Comparison of ENCODE assay signal across 1 cellular context in the genomic region with DNA sequence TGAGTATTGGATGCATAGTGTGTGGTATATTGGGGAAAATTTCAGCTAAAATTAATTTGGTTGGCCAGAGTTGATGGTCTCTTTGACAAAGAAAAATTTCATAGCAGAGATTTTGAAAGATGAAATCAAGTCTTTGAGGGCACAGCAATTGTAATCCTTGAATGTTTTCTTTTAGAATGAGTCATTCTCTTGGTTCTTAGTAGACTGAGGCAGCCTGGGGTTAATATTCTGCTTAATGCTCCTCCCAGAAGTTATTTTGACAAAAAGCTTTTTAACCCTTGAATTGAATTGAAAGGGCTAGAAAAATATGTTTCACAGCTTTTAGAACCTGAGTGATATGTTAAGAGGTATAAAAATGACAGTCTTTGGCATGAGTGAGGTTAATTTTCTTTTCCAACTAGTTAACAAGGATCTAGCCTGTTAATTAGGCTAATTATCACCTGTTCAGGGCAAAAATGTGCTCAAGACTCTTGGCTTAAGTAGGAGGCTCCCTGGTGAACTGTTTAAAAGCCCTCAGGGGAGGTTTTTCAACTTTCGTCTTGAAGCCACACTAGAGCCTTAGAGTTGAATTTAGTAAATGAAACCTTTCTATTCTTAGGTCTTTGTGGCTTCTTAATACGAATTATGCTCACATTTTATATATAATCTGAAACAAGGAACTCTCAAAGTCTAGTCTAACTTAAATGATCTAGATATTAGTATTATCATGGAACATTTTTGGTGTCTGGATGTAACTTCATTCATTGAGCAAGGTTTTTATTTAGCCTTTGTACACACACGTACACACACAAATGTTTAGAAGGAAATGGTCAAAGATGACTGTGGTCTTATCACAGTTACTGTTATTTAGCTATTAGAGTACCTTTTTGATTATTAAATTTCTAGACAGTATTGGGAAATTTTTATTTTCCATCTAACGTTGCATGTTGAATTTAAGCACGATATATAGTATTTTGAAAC.
TF ChIP-seq lines count a peak whose summit lies in the region.

No MANE protein-coding gene starts in this region.

TF ChIP-seq in GM12878, 131 proteins besides CTCF, POLR2A, EP300 and RAD21 (continued from another document and continues in another):
- TF ChIP-seq ZBTB33 (IDR thresholded peaks at IDR 0.05), result no peak
- no peak for TF ChIP-seq FOXK2 (IDR thresholded peaks at IDR 0.05)
- TF ChIP-seq KLF5 (IDR thresholded peaks at IDR 0.05; ENCODE audit: partially characterized antibody), result no peak
- no peak for TF ChIP-seq ESRRA (IDR thresholded peaks at IDR 0.05; ENCODE audit: low read length)
- no peak for TF ChIP-seq CBFB (IDR thresholded peaks at IDR 0.05; ENCODE audit: low read depth)
- TF ChIP-seq ATF2 (IDR thresholded peaks at IDR 0.05; ENCODE audit: low read length), result peak; percentile 51; the same call in 1 of the 2 replicates
- no peak for TF ChIP-seq YY1 (IDR thresholded peaks at IDR 0.05; ENCODE audit: low read depth, low read length)
- TF ChIP-seq ZNF217 (IDR thresholded peaks at IDR 0.05), result no peak
- TF ChIP-seq BHLHE40 (IDR thresholded peaks at IDR 0.05; ENCODE audit: borderline replicate concordance in 1 of 2, low read depth in 2 of 2, low read length in 1 of 2), result peak; percentile 16 to 33; a peak in 1 of 4 replicates
- no peak for TF ChIP-seq BCLAF1 (IDR thresholded peaks at IDR 0.05)
- TF ChIP-seq FOXM1 (IDR thresholded peaks at IDR 0.05; ENCODE audit: low read depth, low read length), result peak; percentile 22; the same call in 1 of the 2 replicates
- TF ChIP-seq, protein P1, sequence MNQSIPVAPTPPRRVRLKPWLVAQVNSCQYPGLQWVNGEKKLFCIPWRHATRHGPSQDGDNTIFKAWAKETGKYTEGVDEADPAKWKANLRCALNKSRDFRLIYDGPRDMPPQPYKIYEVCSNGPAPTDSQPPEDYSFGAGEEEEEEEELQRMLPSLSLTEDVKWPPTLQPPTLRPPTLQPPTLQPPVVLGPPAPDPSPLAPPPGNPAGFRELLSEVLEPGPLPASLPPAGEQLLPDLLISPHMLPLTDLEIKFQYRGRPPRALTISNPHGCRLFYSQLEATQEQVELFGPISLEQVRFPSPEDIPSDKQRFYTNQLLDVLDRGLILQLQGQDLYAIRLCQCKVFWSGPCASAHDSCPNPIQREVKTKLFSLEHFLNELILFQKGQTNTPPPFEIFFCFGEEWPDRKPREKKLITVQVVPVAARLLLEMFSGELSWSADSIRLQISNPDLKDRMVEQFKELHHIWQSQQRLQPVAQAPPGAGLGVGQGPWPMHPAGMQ (IDR thresholded peaks at IDR 0.05; ENCODE audit: borderline replicate concordance), result no peak
- peak; percentile 84 for TF ChIP-seq NFIC (IDR thresholded peaks at IDR 0.05; ENCODE audit: low read depth, low read length)
- no peak for TF ChIP-seq ZSCAN29 (IDR thresholded peaks at IDR 0.05)
- TF ChIP-seq KAT2A (conservative IDR thresholded peaks at IDR 0.05; ENCODE audit: control insufficient read depth, low read depth, low read length), result no peak
- TF ChIP-seq, protein P2, sequence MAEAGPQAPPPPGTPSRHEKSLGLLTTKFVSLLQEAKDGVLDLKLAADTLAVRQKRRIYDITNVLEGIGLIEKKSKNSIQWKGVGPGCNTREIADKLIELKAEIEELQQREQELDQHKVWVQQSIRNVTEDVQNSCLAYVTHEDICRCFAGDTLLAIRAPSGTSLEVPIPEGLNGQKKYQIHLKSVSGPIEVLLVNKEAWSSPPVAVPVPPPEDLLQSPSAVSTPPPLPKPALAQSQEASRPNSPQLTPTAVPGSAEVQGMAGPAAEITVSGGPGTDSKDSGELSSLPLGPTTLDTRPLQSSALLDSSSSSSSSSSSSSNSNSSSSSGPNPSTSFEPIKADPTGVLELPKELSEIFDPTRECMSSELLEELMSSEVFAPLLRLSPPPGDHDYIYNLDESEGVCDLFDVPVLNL (IDR thresholded peaks at IDR 0.05; ENCODE audit: low read depth, low read length), result no peak
- TF ChIP-seq, protein P3, sequence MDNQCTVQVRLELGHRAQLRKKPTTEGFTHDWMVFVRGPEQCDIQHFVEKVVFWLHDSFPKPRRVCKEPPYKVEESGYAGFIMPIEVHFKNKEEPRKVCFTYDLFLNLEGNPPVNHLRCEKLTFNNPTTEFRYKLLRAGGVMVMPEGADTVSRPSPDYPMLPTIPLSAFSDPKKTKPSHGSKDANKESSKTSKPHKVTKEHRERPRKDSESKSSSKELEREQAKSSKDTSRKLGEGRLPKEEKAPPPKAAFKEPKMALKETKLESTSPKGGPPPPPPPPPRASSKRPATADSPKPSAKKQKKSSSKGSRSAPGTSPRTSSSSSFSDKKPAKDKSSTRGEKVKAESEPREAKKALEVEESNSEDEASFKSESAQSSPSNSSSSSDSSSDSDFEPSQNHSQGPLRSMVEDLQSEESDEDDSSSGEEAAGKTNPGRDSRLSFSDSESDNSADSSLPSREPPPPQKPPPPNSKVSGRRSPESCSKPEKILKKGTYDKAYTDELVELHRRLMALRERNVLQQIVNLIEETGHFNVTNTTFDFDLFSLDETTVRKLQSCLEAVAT (IDR thresholded peaks at IDR 0.05), result no peak
- peak; percentile 37; the same call in 1 of the 2 replicates for TF ChIP-seq JUNB (IDR thresholded peaks at IDR 0.05)
- no peak for TF ChIP-seq HDGF (IDR thresholded peaks at IDR 0.05)
- TF ChIP-seq PRDM15 (CRISPR knock-in tag; IDR thresholded peaks at IDR 0.05), result no peak
- TF ChIP-seq RELA (IDR thresholded peaks at IDR 0.05; ENCODE audit: borderline replicate concordance, partially characterized antibody), result no peak
- TF ChIP-seq MYC (IDR thresholded peaks at IDR 0.05; ENCODE audit: insufficient read depth, insufficient read length, insufficient replicate concordance, low read length, severe bottlenecking), result no peak
- TF ChIP-seq CHD2 (IDR thresholded peaks at IDR 0.05; ENCODE audit: borderline replicate concordance, low read depth, low read length), result no peak
- no peak for TF ChIP-seq ZNF24 (IDR thresholded peaks at IDR 0.05)
- TF ChIP-seq CUX1 (IDR thresholded peaks at IDR 0.05; ENCODE audit: insufficient replicate concordance, low read depth, low read length), result no peak
